ENCODE assay signal across 22 cellular contexts in the genomic region with DNA sequence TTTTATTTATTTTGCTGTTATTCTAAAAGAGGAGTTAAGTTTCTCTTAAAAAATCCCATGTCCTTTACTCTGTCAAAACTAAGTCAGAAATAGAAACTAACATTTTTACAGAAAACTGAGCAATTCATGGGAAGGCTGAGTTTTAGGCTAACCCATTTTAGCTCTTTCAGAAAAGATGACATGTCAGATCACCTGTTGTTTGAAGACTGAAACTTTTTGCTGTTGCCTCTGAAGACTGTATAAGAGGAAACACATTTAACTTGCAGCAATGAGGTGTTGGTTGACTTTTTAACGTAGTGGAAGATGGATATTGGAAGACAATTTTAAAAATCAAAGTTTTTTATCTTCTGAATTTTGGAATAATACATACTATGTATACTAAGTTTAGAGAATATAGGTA.
DNase-seq lines count a peak whose midpoint lies in the region; ATAC-seq and TF ChIP-seq lines count a peak whose summit lies in the region.
"Had no signal": no experiment of that assay in that cellular context is flagged by ENCODE, and none has a peak within 500 bp of the region (broad histone marks: within the 10 kb centered on the region; RNA-seq: fewer than 3 reads in every experiment).

No MANE protein-coding gene starts in this region.

- H3K36me3 ChIP-seq in MM.1S (replicated peaks; ENCODE audit: insufficient read depth, low read length) (no peaks in the 10 kb centered on the region), mammary epithelial cell (ENCODE audit: insufficient read depth, low read length) (no peaks in the 10 kb centered on the region), brain microvascular endothelial cell (replicated peaks) (no peaks in the 10 kb centered on the region)
- H3K36me3 ChIP-seq: gastroesophageal sphincter, lower lobe of right lung, transverse colon had no signal

- TF ChIP-seq CTCF in MM.1S (IDR thresholded peaks at IDR 0.05; ENCODE audit: low read length), result no peak
- TF ChIP-seq CTCF in mammary epithelial cell (conservative IDR thresholded peaks at IDR 0.05 in 1 of 2, IDR thresholded peaks at IDR 0.05 in 1 of 2; ENCODE audit: extremely low read depth in 1 of 2, insufficient read depth in 1 of 2, low read depth in 1 of 2, low read length in 2 of 2), result no peak
- TF ChIP-seq CTCF in brain microvascular endothelial cell (IDR thresholded peaks at IDR 0.05; ENCODE audit: low read depth, low read length, missing control alignments), result no peak

- H3K27me3 ChIP-seq in MM.1S (replicated peaks; ENCODE audit: insufficient read depth, low read length), result no peaks in the 10 kb centered on the region
- H3K27me3 ChIP-seq in mammary epithelial cell (ENCODE audit: insufficient read depth, low read length), result no peaks in the 10 kb centered on the region
- no peaks in the 10 kb centered on the region for H3K27me3 ChIP-seq in brain microvascular endothelial cell (replicated peaks)
- H3K27me3 ChIP-seq: gastroesophageal sphincter, transverse colon had no signal

- DNase-seq in MM.1S (peak; percentile 59), mesenteric fat pad (ENCODE audit: low spot score) (no peak), mammary epithelial cell (no peak), GF-D8 (lab: John Stamatoyannopoulos, UW) (no peak), brain microvascular endothelial cell (no peak)
- DNase-seq: activated CD4-positive, alpha-beta T cell treated with anti-CD3 and anti-CD28 coated beads, Interleukin-2, amount 50 U/mL, for 1 hour; activated naive CD4-positive, alpha-beta T cell treated with anti-CD3 and anti-CD28 coated beads, Interleukin-2, amount 50 U/mL, for 16 hours; AML-193; Calu3; KBM-7; lower lobe of right lung; naive B cell; NCI-H1092 treated with DMSO at 0.1 percent for 48 hours; NCI-H774; posterior cingulate gyrus; transverse colon had no signal

- 88% methylated on average over 1 of the region's 1 CpG for WGBS in mammary epithelial cell (ENCODE audit: low coverage, missing lambda C conversion rate)

- H3K4me2 ChIP-seq in MM.1S (ENCODE audit: low read depth, low read length) (0 out of 2 replicates have a peak overlapping the region, but pooled peaks have one; percentile 25), mammary epithelial cell (ENCODE audit: insufficient read depth, low read depth, low read length) (no peak overlapping the region)
- H3K4me2 ChIP-seq: smooth muscle cell had no signal

- H3K4me3 ChIP-seq in MM.1S (ENCODE audit: low read length), result no peak overlapping the region
- no peak overlapping the region for H3K4me3 ChIP-seq in mammary epithelial cell (replicated peaks in 1 of 3; ENCODE audit: insufficient read depth in 1 of 3, low read depth in 2 of 3, low read length in 3 of 3)
- no peak overlapping the region for H3K4me3 ChIP-seq in brain microvascular endothelial cell (ENCODE audit: low read depth, low read length)
- H3K4me3 ChIP-seq: gastroesophageal sphincter, lower lobe of right lung, smooth muscle cell, transverse colon had no signal

- in situ Hi-C loops in mammary epithelial cell (cut with MboI; ENCODE audit: low sequenced_read_pairs in 2 of 2) (no loop called here), brain microvascular endothelial cell (cut with HindIII; ENCODE audit: low pct_ligation_motif_present, low sequenced_read_pairs) (no loop called here)

- H3K9me3 ChIP-seq in MM.1S (replicated peaks; ENCODE audit: insufficient read depth, low read length) (no peaks in the 10 kb centered on the region), mammary epithelial cell (replicated peaks; ENCODE audit: insufficient read depth, low read length) (no peaks in the 10 kb centered on the region)
- H3K9me3 ChIP-seq: gastroesophageal sphincter, lower lobe of right lung, transverse colon had no signal

- H4K20me1 ChIP-seq in MM.1S (ENCODE audit: insufficient read depth, low read length) (no peaks in the 10 kb centered on the region), mammary epithelial cell (ENCODE audit: insufficient read depth, low read length) (no peaks in the 10 kb centered on the region)

- H3K27ac ChIP-seq in MM.1S (ENCODE audit: low read length) (0 out of 2 replicates have a peak overlapping the region, but pooled peaks have one; percentile 4), mammary epithelial cell (ENCODE audit: insufficient read depth, low read depth, low read length) (no peak overlapping the region), brain microvascular endothelial cell (no peak overlapping the region)
- H3K27ac ChIP-seq: epithelial cell of prostate, gastroesophageal sphincter, lower lobe of right lung, transverse colon had no signal

- no peaks in the 10 kb centered on the region for H3K9me2 ChIP-seq in MM.1S (replicated peaks; ENCODE audit: insufficient read depth, low read length)

- peak; percentile 64 for ATAC-seq in GM18861 (IDR thresholded peaks at IDR 0.05; ENCODE audit: unreplicated experiment)
- peak; percentile 83 for ATAC-seq in GM21515 (IDR thresholded peaks at IDR 0.05; ENCODE audit: unreplicated experiment)
- ATAC-seq in HG02938 (IDR thresholded peaks at IDR 0.05; ENCODE audit: unreplicated experiment), result peak; percentile 82
- ATAC-seq: gastroesophageal sphincter, lower lobe of right lung had no signal

- H2AFZ ChIP-seq in MM.1S (ENCODE audit: low read length) (no peak overlapping the region), mammary epithelial cell (ENCODE audit: low read depth, low read length) (no peak overlapping the region)

- H3K79me2 ChIP-seq in MM.1S (ENCODE audit: low read length) (no peaks in the 10 kb centered on the region), mammary epithelial cell (ENCODE audit: insufficient read depth, low read length) (no peaks in the 10 kb centered on the region)

- CTCF ChIA-PET in mammary epithelial cell (lab: Charles Lee; ENCODE audit: low non-redundant PET), result no interaction called here

- intact Hi-C loops in mammary epithelial cell (cut with micrococcal nuclease), result no loop called here

- H3K4me1 ChIP-seq in MM.1S (ENCODE audit: low read length) (peaks cover 5% of the 10 kb centered on the region; the same call in 1 of the 2 replicates), mammary epithelial cell (ENCODE audit: insufficient read depth, low read length) (no peaks in the 10 kb centered on the region)
- H3K4me1 ChIP-seq: gastroesophageal sphincter, lower lobe of right lung, transverse colon had no signal

- no peaks in the 10 kb centered on the region; the same call in 1 of the 2 replicates for H3F3A ChIP-seq in MM.1S (ENCODE audit: insufficient read depth, low read length)

- dilution Hi-C loops in mammary epithelial cell (cut with HindIII; ENCODE audit: low sequenced_read_pairs), result no loop called here

- BruUV-seq in mammary epithelial cell (replicated peaks; lab: Mats Ljungman, UMichigan), result no TSS peak

- H3K9ac ChIP-seq in MM.1S (ENCODE audit: low read length), result no peak overlapping the region
- no peak overlapping the region for H3K9ac ChIP-seq in mammary epithelial cell (ENCODE audit: insufficient read depth, low read length)
